Comparison of ENCODE assay signal across 9 cellular contexts in the genomic region with DNA sequence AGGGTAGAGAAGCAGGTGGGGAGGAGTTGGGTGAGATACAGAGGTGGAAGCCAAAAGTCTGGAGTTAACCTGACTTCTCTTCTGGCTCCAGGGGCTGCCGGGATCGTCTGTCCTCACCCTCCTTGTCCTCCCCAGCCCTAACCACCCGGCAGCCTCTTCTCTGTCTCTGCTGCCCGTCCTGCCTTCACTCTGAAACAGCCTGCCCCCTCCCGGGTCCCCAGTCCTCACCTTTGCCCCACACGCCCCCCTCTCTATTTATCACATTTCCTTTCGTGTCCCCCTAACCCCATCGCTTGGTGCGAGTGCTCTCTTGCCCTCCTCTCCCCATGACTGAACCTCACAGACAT. TPM values are rescaled to one million over a fixed set of nuclear protein-coding genes. Genes with fewer than 3 reads are reported as not detected.
DNase-seq lines count a peak whose midpoint lies in the region; ATAC-seq and TF ChIP-seq lines count a peak whose summit lies in the region.
"Had no signal": no experiment of that assay in that cellular context is flagged by ENCODE, and none has a peak within 500 bp of the region (broad histone marks: within the 10 kb centered on the region; RNA-seq: fewer than 3 reads in every experiment).

No MANE protein-coding gene starts in this region.

- H3K4me1 ChIP-seq in ascending aorta = peaks cover 1 to 5% of the 10 kb centered on the region in 2 donors
- peaks cover 2% of the 10 kb centered on the region; the same call in 1 of the 2 replicates for H3K4me1 ChIP-seq in iPS DF 6.9 (ENCODE audit: control insufficient read depth, insufficient read depth, low read length)
- peaks cover 15 to 18% (median 15%) of the 10 kb centered on the region in 3 donors for H3K4me1 ChIP-seq in skeletal muscle tissue (ENCODE audit: control insufficient read depth in 3 of 3, insufficient read depth in 3 of 3, low read length in 3 of 3)

- H3K27me3 Mint-ChIP-seq in immature natural killer cell (ENCODE audit: low read depth in 3 of 3) = peaks cover 14 to 25% (median 15%) of the 10 kb centered on the region in 3 donors

- no peak for TF ChIP-seq CTCF in ascending aorta (IDR thresholded peaks at IDR 0.05)

- peak overlapping the region in 2 of 3 donors; percentile 54 to 79 for H3K9ac ChIP-seq in skeletal muscle tissue (ENCODE audit: low read depth in 1 of 3, low read length in 3 of 3)

- H3K27me3 ChIP-seq in H7 (ENCODE audit: control insufficient read depth, insufficient read depth, low read length) (peaks cover 82% of the 10 kb centered on the region), ascending aorta (no peaks in the 10 kb centered on the region), iPS DF 6.9 (ENCODE audit: control insufficient read depth, insufficient read depth, low read length) (peaks cover 65% of the 10 kb centered on the region), skeletal muscle tissue (ENCODE audit: control insufficient read depth in 3 of 3, insufficient read depth in 3 of 3, low read length in 3 of 3) (peaks cover 0 to 12% (median 0%) of the 10 kb centered on the region in 3 donors)

- H3K27ac Mint-ChIP-seq in immature natural killer cell = no peak overlapping the region

- WGBS in iPS DF 6.9 (ENCODE audit: insufficient coverage, insufficient read length) = no CpG with 5 or more reads among the region's 9 CpGs

- H3K36me3 ChIP-seq in H7 (replicated peaks; ENCODE audit: control insufficient read depth, insufficient read depth, low read length) = peaks cover 5% of the 10 kb centered on the region
- peaks cover 0 to 11% of the 10 kb centered on the region in 2 donors for H3K36me3 ChIP-seq in ascending aorta
- H3K36me3 ChIP-seq in iPS DF 6.9 (ENCODE audit: control insufficient read depth, insufficient read depth, low read length) = no peaks in the 10 kb centered on the region
- peaks cover 16 to 24% (median 20%) of the 10 kb centered on the region in 3 donors for H3K36me3 ChIP-seq in skeletal muscle tissue (ENCODE audit: control insufficient read depth in 3 of 3, insufficient read depth in 3 of 3, low read length in 3 of 3)

- DNase-seq in H7 = peak; percentile 76
- DNase-seq in ascending aorta (ENCODE audit: low spot score in 2 of 2) = no peak
- no peak for DNase-seq in iPS DF 6.9 (ENCODE audit: low read depth, low spot score)
- no peak for DNase-seq in immature natural killer cell
- no peak for DNase-seq in NCI-H1436 treated with DMSO at 0.1 percent for 48 hours (lab: John Stamatoyannopoulos, UW)
- DNase-seq in activated effector memory CD4-positive, alpha-beta T cell treated with anti-CD3 and anti-CD28 coated beads, Interleukin-2, amount 50 U/mL, for 16 hours = no peak
- DNase-seq: NCI-H187 treated with DMSO at 0.1 percent for 48 hours had no signal

- ATAC-seq in GM21447 (IDR thresholded peaks at IDR 0.05; ENCODE audit: unreplicated experiment) = no peak

- H3K4me3 Mint-ChIP-seq in immature natural killer cell = no peak overlapping the region

- H3K27ac ChIP-seq in ascending aorta (peak overlapping the region in 1 of 2 donors; percentile 49), iPS DF 6.9 (ENCODE audit: low read length) (no peak overlapping the region), skeletal muscle tissue (ENCODE audit: low read depth, low read length) (no peak overlapping the region)

- peaks cover 26 to 28% of the 10 kb centered on the region in 2 donors for H3K4me1 Mint-ChIP-seq in immature natural killer cell

- intact Hi-C loops in ascending aorta (cut with DNase I) = no loop called here

- no peaks in the 10 kb centered on the region for H3K9me3 Mint-ChIP-seq in immature natural killer cell

- H3K36me3 Mint-ChIP-seq in immature natural killer cell = peaks cover 4 to 24% (median 12%) of the 10 kb centered on the region in 3 donors

- H3K4me3 ChIP-seq in H7 (ENCODE audit: insufficient read depth, low read depth, low read length) (peak overlapping the region; percentile 74), ascending aorta (peak overlapping the region; percentile 51 to 72), iPS DF 6.9 (ENCODE audit: low read length) (peak overlapping the region; percentile 56; the same call in 1 of the 2 replicates), skeletal muscle tissue (ENCODE audit: low read length in 3 of 3) (peak overlapping the region; percentile 65 to 75 (median 66))

- H3K9me3 ChIP-seq in ascending aorta = no peaks in the 10 kb centered on the region
- no peaks in the 10 kb centered on the region for H3K9me3 ChIP-seq in iPS DF 6.9 (ENCODE audit: control insufficient read depth, insufficient read depth, low read length)
- H3K9me3 ChIP-seq in skeletal muscle tissue (ENCODE audit: control insufficient read depth in 3 of 3, low read length in 3 of 3) = no peaks in the 10 kb centered on the region

RNA-seq across cellular contexts. Expression of a gene that starts 5.7 kb away (rescaled TPM):
- 18.5 and 19.7 TPM in 2 replicates for total RNA-seq in H7 (2014; rRNA removed; shearing (Covaris generic))
- 28.5 TPM for total RNA-seq in ascending aorta
- total RNA-seq in skeletal muscle tissue = 20.4 TPM
- polyA plus RNA-seq in immature natural killer cell = 1 to 10 TPM; 5.5 to 9.5 (median 9.2) TPM

RNA-seq across cellular contexts. Expression of a gene that starts 9.5 kb away (rescaled TPM):
- total RNA-seq in H7 (2014; rRNA removed; shearing (Covaris generic)) = 14.7 and 16.0 TPM in 2 replicates
- total RNA-seq in ascending aorta (not detected), skeletal muscle tissue (15.7 TPM)
- polyA plus RNA-seq in immature natural killer cell = 10 to 100 TPM; 28.8 to 47.6 (median 34.3) TPM

RNA-seq across cellular contexts. Expression of a gene that starts 13.3 kb away (rescaled TPM):
- total RNA-seq in H7 (2014; rRNA removed; shearing (Covaris generic)) = 96.3 and 115 TPM in 2 replicates
- 59.7 TPM for total RNA-seq in ascending aorta
- 53.2 TPM for total RNA-seq in skeletal muscle tissue
- polyA plus RNA-seq in immature natural killer cell = 10 to 100 TPM; 27.4 to 67.5 (median 45.4) TPM

RNA-seq across cellular contexts. Expression of a gene that starts 13.5 kb away (rescaled TPM):
- 16.7 and 18.1 TPM in 2 replicates for total RNA-seq in H7 (2014; rRNA removed; shearing (Covaris generic))
- total RNA-seq in ascending aorta (21.6 TPM), skeletal muscle tissue (17.7 TPM)
- 10 to 100 TPM in 1 of 3 donors, 1 to 10 TPM in 2; 6.0 to 11.8 (median 6.9) TPM for polyA plus RNA-seq in immature natural killer cell

RNA-seq across cellular contexts. Expression of a gene that starts 21.7 kb away (rescaled TPM):
- total RNA-seq in H7 (2014; rRNA removed; shearing (Covaris generic)) = 0.48 and 0.67 TPM in 2 replicates
- total RNA-seq in ascending aorta (0.11 TPM), skeletal muscle tissue (28.7 TPM)
- under 1 TPM in 2 of 3 donors, not detected in 1; 0.33 to 0.67 TPM for polyA plus RNA-seq in immature natural killer cell

Comparison
In these comparisons a context has a peak if more than half of its experiments do, and no peak if none do; other contexts are left out.
1. RNA of a gene that starts 9.5 kb away (total RNA-seq): 15.7 TPM in skeletal muscle tissue (single experiment) and 14.7 to 16.0 TPM in H7; not detected in ascending aorta (single experiment); every median in the first group is over 10 times any median in the second.
2. Peak in every context shown above with its lines, with median percentiles within 50 percentile points of each other: H3K4me3 ChIP-seq.